In the genomic region with DNA sequence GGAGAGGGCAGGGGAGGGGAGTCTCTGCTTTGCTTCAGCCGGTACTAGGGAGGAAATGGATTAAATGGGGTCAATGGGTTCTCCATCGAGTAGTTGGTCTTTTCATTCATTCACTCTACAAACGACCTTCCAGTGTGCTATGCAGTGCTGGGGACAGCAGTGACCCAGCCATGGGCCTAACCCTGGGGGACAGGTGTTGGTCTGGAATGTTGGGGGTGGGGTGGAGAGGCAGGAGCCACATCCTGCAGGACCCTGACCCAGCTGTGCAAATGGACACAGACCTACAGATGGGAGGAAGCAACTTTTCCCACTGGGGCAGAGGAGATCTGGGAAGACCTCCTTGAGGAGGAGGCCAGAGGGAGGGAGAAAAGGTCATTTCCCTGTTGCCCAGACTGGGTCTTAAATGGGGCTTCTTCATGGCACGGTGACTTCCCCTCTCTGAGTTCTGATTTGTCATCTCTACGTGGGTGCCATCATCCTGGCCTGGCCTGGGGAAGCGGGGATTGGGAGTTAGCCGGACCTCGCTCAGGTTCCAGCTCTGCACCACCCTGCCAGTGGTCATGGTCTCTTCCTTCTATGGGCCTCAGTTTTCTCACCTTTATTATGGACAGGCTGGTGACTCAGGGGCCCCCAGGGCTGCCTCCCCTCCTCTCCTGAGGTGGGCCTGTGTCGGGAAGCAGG, we compare ENCODE assay signal across 11 cellular contexts. TPM values are rescaled to one million over a fixed set of nuclear protein-coding genes. Genes with fewer than 3 reads are reported as not detected.
A peak's percentile ranks its signal among the peaks of the same experiment; 100 is the strongest.
DNase-seq lines count a peak whose midpoint lies in the region; ATAC-seq and TF ChIP-seq lines count a peak whose summit lies in the region.
"Had no signal": no experiment of that assay in that cellular context is flagged by ENCODE, and none has a peak within 500 bp of the region (broad histone marks: within the 10 kb centered on the region; RNA-seq: fewer than 3 reads in every experiment).

No MANE protein-coding gene starts in this region.

- peak overlapping the region; percentile 64; the same call in 1 of the 2 replicates for H3K9ac ChIP-seq in MM.1S (ENCODE audit: low read length)

- H4K20me1 ChIP-seq in MM.1S (ENCODE audit: insufficient read depth, low read length), result no peaks in the 10 kb centered on the region

- H3K9me2 ChIP-seq in MM.1S (replicated peaks; ENCODE audit: insufficient read depth, low read length), result no peaks in the 10 kb centered on the region

- peak overlapping the region; percentile 57 for H2AFZ ChIP-seq in MM.1S (ENCODE audit: low read length)

- H3K79me2 ChIP-seq in MM.1S (ENCODE audit: low read length), result peaks cover 18% of the 10 kb centered on the region

- 46 to 53% (median 49%) methylated on average over 8 to 9 of the region's 9 CpGs for WGBS in psoas muscle, 3 donors

- peaks cover 25% of the 10 kb centered on the region for H3K4me1 ChIP-seq in MM.1S (ENCODE audit: low read length)
- no peaks in the 10 kb centered on the region for H3K4me1 ChIP-seq in psoas muscle

- H3K27me3 Mint-ChIP-seq in effector memory CD8-positive, alpha-beta T cell, result no peaks in the 10 kb centered on the region

- intact Hi-C loops in psoas muscle (cut with DNase I), result no loop called here

- H3K9me3 ChIP-seq in MM.1S (replicated peaks; ENCODE audit: insufficient read depth, low read length) (no peaks in the 10 kb centered on the region), psoas muscle (no peaks in the 10 kb centered on the region)

- TF ChIP-seq CTCF in GM06990 (IDR thresholded peaks at IDR 0.05; ENCODE audit: insufficient read depth, low read length, poor library complexity, severe bottlenecking) (no peak), MM.1S (IDR thresholded peaks at IDR 0.05; ENCODE audit: low read length) (no peak), psoas muscle (IDR thresholded peaks at IDR 0.05) (no peak)

- peaks cover 9% of the 10 kb centered on the region; the same call in 1 of the 2 replicates for H3F3A ChIP-seq in MM.1S (ENCODE audit: insufficient read depth, low read length)

- peak overlapping the region; percentile 87 for H3K4me2 ChIP-seq in MM.1S (ENCODE audit: low read depth, low read length)

- DNase-seq in GM06990 (ENCODE audit: extremely low read depth, insufficient read length), result no peak
- no peak for DNase-seq in MM.1S
- DNase-seq in effector memory CD8-positive, alpha-beta T cell, result no peak
- no peak for DNase-seq in psoas muscle
- DNase-seq in KBM-7, result no peak
- DNase-seq in retina, result no peak
- no peak for DNase-seq in MV-4-11 (lab: John Stamatoyannopoulos, UW)
- DNase-seq: NCI-H1436 treated with DMSO at 0.1 percent for 48 hours had no signal

- no peaks in the 10 kb centered on the region for H3K9me3 Mint-ChIP-seq in effector memory CD8-positive, alpha-beta T cell
- H3K9me3 Mint-ChIP-seq: type B pancreatic cell had no signal

- H3K4me3 Mint-ChIP-seq in effector memory CD8-positive, alpha-beta T cell, result peak overlapping the region; percentile 97 to 99
- H3K4me3 Mint-ChIP-seq: type B pancreatic cell had no signal

- in situ Hi-C loops in KBM-7 (cut with MboI; ENCODE audit: low pct_unique_long_range_greater_than_20kb, low sequenced_read_pairs), result no loop called here

- H3K4me1 Mint-ChIP-seq in effector memory CD8-positive, alpha-beta T cell (ENCODE audit: low read depth in 2 of 2), result peaks cover 70 to 71% of the 10 kb centered on the region in 2 donors

- peak overlapping the region; percentile 67; the same call in 1 of the 2 replicates for H3K27ac ChIP-seq in MM.1S (ENCODE audit: low read length)
- no peak overlapping the region for H3K27ac ChIP-seq in psoas muscle
- H3K27ac ChIP-seq: epithelial cell of prostate had no signal

- no peaks in the 10 kb centered on the region for H3K36me3 ChIP-seq in GM06990 (ENCODE audit: control insufficient read depth, insufficient read depth, low read length)
- H3K36me3 ChIP-seq in MM.1S (replicated peaks; ENCODE audit: insufficient read depth, low read length), result no peaks in the 10 kb centered on the region
- no peaks in the 10 kb centered on the region for H3K36me3 ChIP-seq in psoas muscle (ENCODE audit: insufficient read depth in 1 of 2, low read depth in 1 of 2)

- H3K36me3 Mint-ChIP-seq in effector memory CD8-positive, alpha-beta T cell (ENCODE audit: insufficient read depth), result peaks cover 43% of the 10 kb centered on the region
- H3K36me3 Mint-ChIP-seq: type B pancreatic cell had no signal

- H3K27me3 ChIP-seq in GM06990 (replicated peaks; ENCODE audit: control insufficient read depth, insufficient read depth, low read length) (no peaks in the 10 kb centered on the region), MM.1S (replicated peaks; ENCODE audit: insufficient read depth, low read length) (no peaks in the 10 kb centered on the region), psoas muscle (ENCODE audit: insufficient read depth in 3 of 3, low read length in 2 of 3) (peaks cover 0 to 45% (median 14%) of the 10 kb centered on the region in 3 donors)

- ATAC-seq in effector memory CD8-positive, alpha-beta T cell (replicated peaks), result no peak
- ATAC-seq in psoas muscle (no peak), GM21390 (IDR thresholded peaks at IDR 0.05; ENCODE audit: unreplicated experiment) (no peak)

- peak overlapping the region; percentile 96 to 97 for H3K27ac Mint-ChIP-seq in effector memory CD8-positive, alpha-beta T cell
- H3K27ac Mint-ChIP-seq: type B pancreatic cell had no signal

- H3K4me3 ChIP-seq in GM06990 (replicated peaks; ENCODE audit: low read depth, low read length) (peak overlapping the region; percentile 74), MM.1S (ENCODE audit: low read length) (peak overlapping the region; percentile 74), psoas muscle (peak overlapping the region; percentile 45)

RNA-seq across cellular contexts. Expression of gene CYTH4, which starts 2.0 kb away (rescaled TPM):
- total RNA-seq in psoas muscle, result 1 to 10 TPM; 3.0 to 8.5 (median 3.8) TPM
- polyA plus RNA-seq in psoas muscle, result under 1 TPM; 0.63 to 0.83 (median 0.76) TPM

RNA-seq across cellular contexts. Expression of gene RAC2, which starts 40.2 kb away (rescaled TPM):
- 1 to 10 TPM; 2.3 to 5.0 (median 3.0) TPM for total RNA-seq in psoas muscle
- 1 to 10 TPM in 2 of 3 donors, under 1 TPM in 1; 0.90 to 1.8 (median 1.5) TPM for polyA plus RNA-seq in psoas muscle
